ENCODE assay signal across 8 cellular contexts in the genomic region with DNA sequence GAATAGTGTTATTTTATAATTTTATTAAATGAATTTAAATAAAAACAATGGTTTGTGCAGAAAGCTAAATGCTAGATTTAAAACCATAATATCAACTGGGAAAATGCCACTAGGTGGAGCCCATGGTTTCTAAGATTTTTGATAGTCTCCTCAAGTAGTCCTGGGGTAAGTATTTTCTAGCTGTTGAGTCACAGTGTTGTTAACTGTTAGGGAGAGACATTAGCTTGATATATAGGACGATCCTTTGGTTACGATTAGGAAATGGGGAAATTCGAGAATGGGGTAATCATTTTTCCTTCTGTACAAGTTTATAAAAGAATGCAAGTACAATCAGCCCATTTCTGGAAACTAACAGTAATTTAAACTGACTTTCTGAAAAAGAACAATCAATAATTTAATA.
A peak's percentile ranks its signal among the peaks of the same experiment; 100 is the strongest.
DNase-seq lines count a peak whose midpoint lies in the region; ATAC-seq and TF ChIP-seq lines count a peak whose summit lies in the region.

No MANE protein-coding gene starts in this region.

- H3K4me3 ChIP-seq in DND-41 (ENCODE audit: low read depth in 1 of 2, low read length in 2 of 2) (no peak overlapping the region), OCI-LY1 (ENCODE audit: low read depth, low read length, poor library complexity, severe bottlenecking) (no peak overlapping the region), endodermal cell (ENCODE audit: low read length) (no peak overlapping the region)

- no peak overlapping the region for H2AFZ ChIP-seq in DND-41 (ENCODE audit: low read depth, low read length)
- H2AFZ ChIP-seq in OCI-LY1 (ENCODE audit: low read length), result no peak overlapping the region

- 35% methylated on average over 3 of the region's 3 CpGs; no CpG with 5 or more reads in 1 of the 2 experiments for WGBS in endodermal cell (ENCODE audit: insufficient coverage in 1 of 2, insufficient read length in 1 of 2), 2 experiments

- no peaks in the 10 kb centered on the region for H3K4me1 Mint-ChIP-seq in endodermal cell

- H3K9ac ChIP-seq in DND-41 (ENCODE audit: low read depth, low read length) (no peak overlapping the region), OCI-LY1 (ENCODE audit: low read length) (no peak overlapping the region), endodermal cell (ENCODE audit: extremely low read depth, low read length, poor library complexity, severe bottlenecking) (no peak overlapping the region)

- H3K36me3 ChIP-seq in DND-41 (ENCODE audit: insufficient read depth, low read length), result no peaks in the 10 kb centered on the region
- no peaks in the 10 kb centered on the region for H3K36me3 ChIP-seq in OCI-LY1 (ENCODE audit: insufficient read depth, low read length)
- H3K36me3 ChIP-seq in endodermal cell (ENCODE audit: control insufficient read depth, insufficient read depth, low read length), result no peaks in the 10 kb centered on the region

- H3K27ac Mint-ChIP-seq in endodermal cell, result no peak overlapping the region

- ATAC-seq in DND-41 (ENCODE audit: insufficient read depth, low read depth), result peak; percentile 64
- ATAC-seq in HG03060 (IDR thresholded peaks at IDR 0.05; ENCODE audit: low read depth, unreplicated experiment), result peak; percentile 62
- ATAC-seq in activated CD4-positive, CD25-positive, alpha-beta regulatory T cell treated with anti-CD3 and anti-CD28 coated beads, Interleukin-2, amount 50 U/mL, for 24 hours, result no peak

- H3K27ac ChIP-seq in DND-41 (ENCODE audit: low read length), result no peak overlapping the region
- no peak overlapping the region for H3K27ac ChIP-seq in OCI-LY1 (ENCODE audit: low read depth, low read length, poor library complexity, severe bottlenecking)
- no peak overlapping the region for H3K27ac ChIP-seq in endodermal cell (ENCODE audit: low read depth, low read length)

- DNase-seq in DND-41 (peak; percentile 6), endodermal cell (peak; percentile 57), midbrain (lab: John Stamatoyannopoulos, UW) (peak; percentile 51), C1 segment of cervical spinal cord (lab: John Stamatoyannopoulos, UW) (no peak), GM19240 (ENCODE audit: insufficient read length, low spot score) (no peak)

- H3K9me3 ChIP-seq in DND-41 (ENCODE audit: insufficient read depth, low read length, severe bottlenecking), result no peaks in the 10 kb centered on the region
- H3K9me3 ChIP-seq in OCI-LY1 (ENCODE audit: low read length), result no peaks in the 10 kb centered on the region
- no peaks in the 10 kb centered on the region for H3K9me3 ChIP-seq in endodermal cell (ENCODE audit: control insufficient read depth, low read length)

- H3K4me2 ChIP-seq in DND-41 (ENCODE audit: insufficient read depth, low read length), result no peak overlapping the region
- H3K4me2 ChIP-seq in OCI-LY1 (ENCODE audit: low read length), result no peak overlapping the region

- H3K36me3 Mint-ChIP-seq in endodermal cell (ENCODE audit: low read depth), result no peaks in the 10 kb centered on the region

- no peaks in the 10 kb centered on the region for H3F3A ChIP-seq in OCI-LY1 (ENCODE audit: insufficient read depth, low read length)

- H3K4me3 Mint-ChIP-seq in endodermal cell, result no peak overlapping the region

- H3K9me3 Mint-ChIP-seq in endodermal cell, result no peaks in the 10 kb centered on the region

- H4K20me1 ChIP-seq in DND-41 (ENCODE audit: insufficient read depth, low read length), result no peaks in the 10 kb centered on the region
- no peaks in the 10 kb centered on the region for H4K20me1 ChIP-seq in OCI-LY1 (ENCODE audit: insufficient read depth, low read length)

- H3K27me3 Mint-ChIP-seq in endodermal cell (ENCODE audit: insufficient read depth), result no peaks in the 10 kb centered on the region

- H3K27me3 ChIP-seq in DND-41 (ENCODE audit: insufficient read depth, low read length, poor library complexity) (no peaks in the 10 kb centered on the region), OCI-LY1 (ENCODE audit: insufficient read depth, low read length) (no peaks in the 10 kb centered on the region), endodermal cell (ENCODE audit: control insufficient read depth, insufficient read depth, low read length, poor library complexity, severe bottlenecking) (no peaks in the 10 kb centered on the region)

- H3K79me2 ChIP-seq in DND-41 (ENCODE audit: insufficient read depth, low read length) (no peaks in the 10 kb centered on the region), OCI-LY1 (ENCODE audit: insufficient read depth, low read length) (no peaks in the 10 kb centered on the region)

- peak; percentile 51 for TF ChIP-seq CTCF in DND-41 (IDR thresholded peaks at IDR 0.05; ENCODE audit: borderline replicate concordance, extremely low read depth, low read length, poor library complexity, severe bottlenecking)
- TF ChIP-seq CTCF in OCI-LY1 (IDR thresholded peaks at IDR 0.05; ENCODE audit: low read length), result peak; percentile 49
- peak; percentile 83 for TF ChIP-seq CTCF in endodermal cell (conservative IDR thresholded peaks at IDR 0.05)

- H3K4me1 ChIP-seq in DND-41 (ENCODE audit: insufficient read depth, low read length) (no peaks in the 10 kb centered on the region), OCI-LY1 (ENCODE audit: insufficient read depth, low read length, severe bottlenecking) (no peaks in the 10 kb centered on the region), endodermal cell (ENCODE audit: control insufficient read depth, insufficient read depth, low read length) (no peaks in the 10 kb centered on the region)

- no peaks in the 10 kb centered on the region for H3K9me2 ChIP-seq in OCI-LY1 (ENCODE audit: low read depth, low read length)

Comparison
In these comparisons a context has a peak if more than half of its experiments do, and no peak if none do; other contexts are left out.
1. ATAC-seq: peak in DND-41 (single experiment) and HG03060 (single experiment); none in activated CD4-positive, CD25-positive, alpha-beta regulatory T cell treated with anti-CD3 and anti-CD28 coated beads, Interleukin-2, amount 50 U/mL, for 24 hours (0 of 2).
2. DNase-seq: peak in DND-41 (single experiment), endodermal cell (single experiment) and midbrain (single experiment); none in C1 segment of cervical spinal cord (0 of 14) and GM19240 (single experiment).
3. Peak in every context shown above with its lines, with median percentiles within 50 percentile points of each other: CTCF ChIP-seq.